In genomic region chr14:49853158-49853477, GRCh38 we compare ENCODE assay signal across 8 cellular contexts. TPM values are rescaled to one million over a fixed set of nuclear protein-coding genes. Genes with fewer than 3 reads are reported as not detected.
A peak's percentile ranks its signal among the peaks of the same experiment; 100 is the strongest.
DNase-seq lines count a peak whose midpoint lies in the region; ATAC-seq and TF ChIP-seq lines count a peak whose summit lies in the region.

No MANE protein-coding gene starts in this region.

- peak overlapping the region; percentile 91 to 98 (median 96) for H3K4me3 Mint-ChIP-seq in CD4-positive, alpha-beta memory T cell
- peak overlapping the region; percentile 99 for H3K4me3 Mint-ChIP-seq in activated B cell treated with CpG ODN at 0.5 μM for 24 hours

- peak overlapping the region; percentile 64 for H2AFZ ChIP-seq in hepatocyte

- H3K4me2 ChIP-seq in hepatocyte = peak overlapping the region; percentile 87

- no peak for TF ChIP-seq EP300 in stomach (IDR thresholded peaks at IDR 0.05)

- DNase-seq in CD4-positive, alpha-beta memory T cell = no peak
- no peak for DNase-seq in HFF-Myc (ENCODE audit: extremely low read depth, low read depth)
- DNase-seq in activated B cell treated with CpG ODN at 0.5 μM for 24 hours = no peak
- no peak for DNase-seq in hepatocyte (ENCODE audit: low spot score)
- DNase-seq in stomach = no peak
- no peak for DNase-seq in effector CD4-positive, alpha-beta T cell
- no peak for DNase-seq in stimulated activated CD4-positive, alpha-beta T cell treated with anti-CD3 and anti-CD28 coated beads, Interleukin-4, amount 100 ng/mL, for 4 hours
- no peak for DNase-seq in activated gamma-delta T cell (lab: John Stamatoyannopoulos, UW)

- peak overlapping the region; percentile 76 for H3K27ac ChIP-seq in CD4-positive, alpha-beta memory T cell (ENCODE audit: low read depth, low read length)
- H3K27ac ChIP-seq in hepatocyte = peak overlapping the region; percentile 86
- peak overlapping the region; percentile 90 to 93 (median 91) for H3K27ac ChIP-seq in stomach

- no peaks in the 10 kb centered on the region for H3K27me3 Mint-ChIP-seq in CD4-positive, alpha-beta memory T cell
- H3K27me3 Mint-ChIP-seq in activated B cell treated with CpG ODN at 0.5 μM for 24 hours = no peaks in the 10 kb centered on the region

- no peaks in the 10 kb centered on the region for H3K9me3 Mint-ChIP-seq in CD4-positive, alpha-beta memory T cell
- H3K9me3 Mint-ChIP-seq in activated B cell treated with CpG ODN at 0.5 μM for 24 hours = no peaks in the 10 kb centered on the region

- no peaks in the 10 kb centered on the region for H3K27me3 ChIP-seq in CD4-positive, alpha-beta memory T cell (ENCODE audit: insufficient read depth, low read length)
- no peaks in the 10 kb centered on the region for H3K27me3 ChIP-seq in hepatocyte
- H3K27me3 ChIP-seq in stomach = no peaks in the 10 kb centered on the region

- TF ChIP-seq POLR2A in stomach (IDR thresholded peaks at IDR 0.05) = no peak

- peaks cover 37% of the 10 kb centered on the region for H3K4me1 ChIP-seq in CD4-positive, alpha-beta memory T cell (ENCODE audit: insufficient read depth, low read length)
- H3K4me1 ChIP-seq in hepatocyte (ENCODE audit: insufficient read depth) = peaks cover 10% of the 10 kb centered on the region
- peaks cover 11 to 45% (median 35%) of the 10 kb centered on the region in 4 donors for H3K4me1 ChIP-seq in stomach

- TF ChIP-seq CTCF in HFF-Myc (IDR thresholded peaks at IDR 0.05; ENCODE audit: low read depth, low read length, missing control alignments) (no peak), activated B cell treated with CpG ODN at 0.5 μM for 24 hours (IDR thresholded peaks at IDR 0.05) (no peak), hepatocyte (IDR thresholded peaks at IDR 0.05; ENCODE audit: poor library complexity) (no peak), stomach (IDR thresholded peaks at IDR 0.05) (no peak)

- peaks cover 45% of the 10 kb centered on the region for H3K79me2 ChIP-seq in hepatocyte

- H3K4me3 ChIP-seq in CD4-positive, alpha-beta memory T cell (ENCODE audit: low read length in 2 of 2) = peak overlapping the region; percentile 83 to 93
- peak overlapping the region; percentile 98 for H3K4me3 ChIP-seq in HFF-Myc (replicated peaks; ENCODE audit: low read depth, low read length)
- peak overlapping the region; percentile 43 for H3K4me3 ChIP-seq in hepatocyte
- peak overlapping the region; percentile 58 to 83 (median 70) for H3K4me3 ChIP-seq in stomach

- 8% methylated on average over 14 of the region's 14 CpGs for WGBS in hepatocyte (ENCODE audit: low lambda C conversion rate, missing lambda C conversion rate)
- 0 to 3% (median 2%) methylated on average over 14 of the region's 14 CpGs for WGBS in stomach, 5 donors

- H3K9me3 ChIP-seq in CD4-positive, alpha-beta memory T cell (ENCODE audit: control insufficient read depth in 1 of 2, low read length in 2 of 2) = no peaks in the 10 kb centered on the region
- no peaks in the 10 kb centered on the region for H3K9me3 ChIP-seq in hepatocyte (ENCODE audit: low read depth)
- no peaks in the 10 kb centered on the region for H3K9me3 ChIP-seq in stomach

- H3K36me3 ChIP-seq in CD4-positive, alpha-beta memory T cell (ENCODE audit: insufficient read depth, low read length) = peaks cover 4% of the 10 kb centered on the region
- H3K36me3 ChIP-seq in hepatocyte (replicated peaks; ENCODE audit: insufficient read depth, low read depth) (no peaks in the 10 kb centered on the region), stomach (peaks cover 0 to 28% (median 21%) of the 10 kb centered on the region in 4 donors)

- no peaks in the 10 kb centered on the region for H4K20me1 ChIP-seq in hepatocyte (ENCODE audit: insufficient read depth, poor library complexity, severe bottlenecking)

- peak; percentile 6 for ATAC-seq in activated B cell treated with CpG ODN at 0.5 μM for 24 hours (ENCODE audit: low read depth)

- H3K27ac Mint-ChIP-seq in CD4-positive, alpha-beta memory T cell = peak overlapping the region; percentile 88 to 99 (median 97)
- peak overlapping the region; percentile 98 for H3K27ac Mint-ChIP-seq in activated B cell treated with CpG ODN at 0.5 μM for 24 hours

- peaks cover 15 to 31% of the 10 kb centered on the region in 2 donors for H3K36me3 Mint-ChIP-seq in CD4-positive, alpha-beta memory T cell
- peaks cover 29% of the 10 kb centered on the region for H3K36me3 Mint-ChIP-seq in activated B cell treated with CpG ODN at 0.5 μM for 24 hours (ENCODE audit: low read depth)

- POLR2A ChIA-PET in CD4-positive, alpha-beta memory T cell (lab: Charles Lee; ENCODE audit: partially characterized antibody) = interaction anchor here (0.7 to 7.0 kb wide), 35 partner anchors 10 to 679 kb away, joined by 3 to 245 read pairs (median 6); partner anchors contain the start of genes ARF6, DNAAF2, KLHDC1 and KLHDC2
- POLR2A ChIA-PET in activated B cell treated with CpG ODN at 0.5 μM for 24 hours (lab: Charles Lee) = interaction anchor here (0.5 to 4.1 kb wide), 42 partner anchors 10 to 459 kb away, joined by 3 to 105 read pairs (median 6); partner anchors contain the start of genes ARF6, DMAC2L, DNAAF2 and KLHDC2

- CTCF ChIA-PET in CD4-positive, alpha-beta memory T cell (lab: Charles Lee; ENCODE audit: partially characterized antibody) = interaction anchor here (0.7 to 13.1 kb wide), 47 partner anchors 11 to 942 kb away, joined by 3 to 277 read pairs (median 4); partner anchors contain the start of genes DNAAF2, KLHDC2, MAP4K5 and RPS29
- CTCF ChIA-PET in activated B cell treated with CpG ODN at 0.5 μM for 24 hours (lab: Charles Lee) = interaction anchor here (0.6 to 3.9 kb wide), 28 partner anchors 8 to 394 kb away, joined by 3 to 77 read pairs (median 6); partner anchors contain the start of genes KLHDC2 and VCPKMT

- H3K9me2 ChIP-seq in hepatocyte (replicated peaks; ENCODE audit: insufficient read depth) = no peaks in the 10 kb centered on the region

- intact Hi-C loops in CD4-positive, alpha-beta memory T cell (cut with micrococcal nuclease) = loop anchor here (1.0 to 5.0 kb wide), 8 partner anchors 9 to 680 kb away; partner anchors contain the start of genes DMAC2L, DNAAF2, KLHDC1 and KLHDC2
- intact Hi-C loops in activated B cell treated with CpG ODN at 0.5 μM for 24 hours (cut with micrococcal nuclease) (loop anchor here (1.0 to 10.0 kb wide), 13 partner anchors 9 to 902 kb away; partner anchors contain the start of genes DMAC2L, L2HGDH, MAP4K5 and SOS2), stomach (cut with DNase I; ENCODE audit: low total_unique reads) (loop anchor here (10.0 kb wide), 1 partner anchor 252 kb away; no protein-coding TSS in a partner anchor)

- H3K4me1 Mint-ChIP-seq in CD4-positive, alpha-beta memory T cell = peaks cover 21 to 53% (median 37%) of the 10 kb centered on the region in 4 donors
- H3K4me1 Mint-ChIP-seq in activated B cell treated with CpG ODN at 0.5 μM for 24 hours = peaks cover 52% of the 10 kb centered on the region

RNA-seq across cellular contexts. Expression of gene NEMF, which starts 0.5 kb away (rescaled TPM):
- total RNA-seq in CD4-positive, alpha-beta memory T cell = 100 to 1,000 TPM; 104 to 112 TPM
- polyA plus RNA-seq in CD4-positive, alpha-beta memory T cell = 10 to 100 TPM; 20.4 to 51.6 TPM
- total RNA-seq in activated B cell treated with CpG ODN at 0.5 μM for 24 hours (99.1 and 110 TPM in 2 replicates), hepatocyte (34.0 and 62.9 TPM in 2 replicates), stomach (100 to 1,000 TPM in 4 of 5 donors, 10 to 100 TPM in 1; 35.7 to 478 (median 107) TPM)
- polyA plus RNA-seq in hepatocyte (49.5 and 69.9 TPM in 2 replicates), stomach (10 to 100 TPM; 14.8 to 30.2 (median 22.9) TPM)

RNA-seq across cellular contexts. Expression of gene ARF6, which starts 39.8 kb away (rescaled TPM):
- 100 to 1,000 TPM; 116 to 124 TPM for total RNA-seq in CD4-positive, alpha-beta memory T cell
- 100 to 1,000 TPM; 157 to 164 TPM for polyA plus RNA-seq in CD4-positive, alpha-beta memory T cell
- total RNA-seq in activated B cell treated with CpG ODN at 0.5 μM for 24 hours (136 and 142 TPM in 2 replicates), hepatocyte (64.8 and 67.6 TPM in 2 replicates), stomach (100 to 1,000 TPM in 1 of 5 donors, 10 to 100 TPM in 4; 19.8 to 104 (median 54.9) TPM)
- polyA plus RNA-seq in hepatocyte (52.1 and 53.9 TPM in 2 replicates), stomach (10 to 100 TPM; 31.7 to 61.3 (median 35.0) TPM)

Comparison
In these comparisons a context has a peak if more than half of its experiments do, and no peak if none do; other contexts are left out.
1. H3K4me3 ChIP-seq: peak in every context shown above with its lines; median percentile 98 in HFF-Myc; 88 in CD4-positive, alpha-beta memory T cell; 70 in stomach; 43 in hepatocyte.